Comparison of ENCODE assay signal across 18 cellular contexts in the genomic region with DNA sequence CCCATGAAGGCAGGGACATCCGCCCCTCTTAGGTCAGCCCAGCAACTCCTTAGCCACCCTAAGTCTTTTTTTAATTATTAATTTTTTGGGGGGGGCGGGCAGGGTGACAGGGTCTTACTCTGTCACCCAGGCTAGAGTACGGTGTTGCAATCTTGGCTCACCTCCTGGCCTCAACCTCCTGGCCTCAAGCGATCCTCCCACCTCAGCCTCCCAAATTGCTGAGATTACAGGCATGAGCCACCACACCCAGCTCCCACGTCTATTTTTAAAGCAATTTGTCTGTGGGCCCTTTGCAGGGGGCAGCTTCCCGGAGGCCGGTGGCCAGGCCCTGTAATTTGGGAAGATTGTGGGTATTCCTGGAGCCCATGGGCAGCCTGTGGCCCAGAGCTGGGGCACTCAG. TPM values are rescaled to one million over a fixed set of nuclear protein-coding genes. Genes with fewer than 3 reads are reported as not detected.
"Had no signal": no experiment of that assay in that cellular context is flagged by ENCODE, and none has a peak within 500 bp of the region (broad histone marks: within the 10 kb centered on the region; RNA-seq: fewer than 3 reads in every experiment).

No MANE protein-coding gene starts in this region.

- H3K36me3 ChIP-seq: SJCRH30 had no signal

- H3K27me3 ChIP-seq: SJCRH30 had no signal

- H3K4me3 ChIP-seq: SJCRH30, SK-N-MC had no signal

- ATAC-seq: PC-3 had no signal

- H3K9me3 ChIP-seq: SJCRH30 had no signal

- DNase-seq: NCI-H1048, NCI-H1105, NCI-H1417 treated with DMSO at 0.1 percent for 48 hours, NCI-H146, NCI-H1694 treated with DMSO at 0.1 percent for 48 hours, NCI-H1930, NCI-H2081, NCI-H2107, NCI-H524, NCI-H526 treated with DMSO at 0.1 percent for 48 hours, NCI-H748 treated with DMSO at 0.1 percent for 48 hours, PC-3, SHP77 had no signal

- H3K27ac ChIP-seq: HL-60, RWPE1, SJCRH30, SK-N-MC had no signal

- H3K4me1 ChIP-seq: SJCRH30 had no signal

RNA-seq across cellular contexts. Expression of a gene that starts 27.1 kb away (rescaled TPM):
- total RNA-seq: MCF 10A had no signal
